ENCODE assay signal across 29 cellular contexts in the genomic region with DNA sequence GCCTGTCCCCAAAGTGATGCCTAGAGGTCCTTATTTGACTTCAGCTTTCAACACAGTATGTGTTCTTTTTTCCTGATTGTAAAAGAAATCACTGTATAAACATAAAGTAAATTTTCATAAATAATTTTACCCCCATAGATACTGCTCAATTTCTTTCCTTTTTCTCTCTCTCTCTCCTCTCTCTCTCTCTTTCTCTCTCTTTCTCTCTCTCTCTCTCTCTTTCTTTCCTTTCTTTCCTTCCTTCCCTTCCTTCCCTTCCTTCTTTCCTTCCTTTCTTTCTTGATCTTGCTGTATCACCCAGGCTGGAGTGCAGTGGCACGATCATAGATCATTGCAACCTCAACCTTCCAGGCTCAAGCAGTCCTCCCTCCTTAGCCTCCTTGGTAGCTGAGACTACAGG.
"Had no signal": no experiment of that assay in that cellular context is flagged by ENCODE, and none has a peak within 500 bp of the region (broad histone marks: within the 10 kb centered on the region; RNA-seq: fewer than 3 reads in every experiment).

No MANE protein-coding gene starts in this region.

- FAIRE-seq: urothelium cell line had no signal

- H3K4me1 Mint-ChIP-seq: stimulated activated effector memory CD8-positive, alpha-beta T cell treated with anti-CD3 and anti-CD28 coated beads, Interleukin-12 subunit alpha, Interleukin-12 subunit beta, amount 100 ng/mL, for 72 hours; stimulated activated memory B cell treated with anti-CD40 and anti-IgM and Interleukin-4, amounts not matched to agents 10 μg/mL and 1 μg/mL and 100 μg/mL, for 72 hours; stimulated activated naive B cell treated with anti-CD40 and anti-IgM and Interleukin-4, amounts not matched to agents 10 μg/mL and 1 μg/mL and 100 μg/mL, for 72 hours; stimulated activated naive CD8-positive, alpha-beta T cell treated with anti-CD3 and anti-CD28 coated beads, Interleukin-15, amount 100 ng/mL, for 72 hours had no signal

- H3K36me3 ChIP-seq: stomach, suprapubic skin, thoracic aorta, thyroid gland, tibial artery, tibial nerve, transverse colon, upper lobe of left lung, upper lobe of right lung, uterus, vagina had no signal

- H3K4me3 ChIP-seq: stomach, suprapubic skin, testis, thoracic aorta, thyroid gland, tibial artery, tibial nerve, transverse colon, upper lobe of left lung, upper lobe of right lung, uterus, vagina had no signal

- H3K4me3 Mint-ChIP-seq: stimulated activated effector memory CD8-positive, alpha-beta T cell treated with anti-CD3 and anti-CD28 coated beads, Interleukin-12 subunit alpha, Interleukin-12 subunit beta, amount 100 ng/mL, for 72 hours; stimulated activated memory B cell treated with anti-CD40 and anti-IgM and Interleukin-4, amounts not matched to agents 10 μg/mL and 1 μg/mL and 100 μg/mL, for 72 hours; stimulated activated naive B cell treated with anti-CD40 and anti-IgM and Interleukin-4, amounts not matched to agents 10 μg/mL and 1 μg/mL and 100 μg/mL, for 72 hours; stimulated activated naive CD8-positive, alpha-beta T cell treated with anti-CD3 and anti-CD28 coated beads, Interleukin-15, amount 100 ng/mL, for 72 hours; stimulated activated naive CD8-positive, alpha-beta T cell treated with anti-CD3 and anti-CD28 coated beads, Interleukin-15, Interleukin-2, amounts not matched to agents 100 ng/mL and 50 ng/mL, for 24 hours; type B pancreatic cell had no signal

- H3K36me3 Mint-ChIP-seq: stimulated activated effector memory CD8-positive, alpha-beta T cell treated with anti-CD3 and anti-CD28 coated beads, Interleukin-12 subunit alpha, Interleukin-12 subunit beta, amount 100 ng/mL, for 72 hours; stimulated activated memory B cell treated with anti-CD40 and anti-IgM and Interleukin-4, amounts not matched to agents 10 μg/mL and 1 μg/mL and 100 μg/mL, for 72 hours; stimulated activated naive B cell treated with anti-CD40 and anti-IgM and Interleukin-4, amounts not matched to agents 10 μg/mL and 1 μg/mL and 100 μg/mL, for 72 hours; type B pancreatic cell had no signal

- H3K4me1 ChIP-seq: stomach, suprapubic skin, thyroid gland, tibial artery, transverse colon, upper lobe of left lung, upper lobe of right lung, uterus had no signal

- DNase-seq: stimulated activated CD4-positive, alpha-beta T cell treated with anti-CD3 and anti-CD28 coated beads, Interleukin-2, amount 100 ng/mL, for 48 hours; stimulated activated CD4-positive, alpha-beta T cell treated with anti-CD3 and anti-CD28 coated beads, Interleukin-4, amount 100 ng/mL, for 1 hour; stimulated activated CD4-positive, alpha-beta T cell treated with anti-CD3 and anti-CD28 coated beads, Interleukin-4, amount 100 ng/mL, for 24 hours; stimulated activated CD4-positive, alpha-beta T cell treated with anti-CD3 and anti-CD28 coated beads, Interleukin-4, amount 100 ng/mL, for 4 hours; stimulated activated CD8-positive, alpha-beta memory T cell treated with anti-CD3 and anti-CD28 coated beads, Interleukin-4, amount 100 ng/mL, for 48 hours; stimulated activated naive B cell treated with anti-CD40 and anti-IgM and Interleukin-4, amounts not matched to agents 10 μg/mL and 1 μg/mL and 100 μg/mL, for 72 hours; stimulated activated naive CD4-positive, alpha-beta T cell; stimulated activated naive CD4-positive, alpha-beta T cell treated with Interleukin-2 at 50 U/mL for 16 hours; stimulated activated naive CD8-positive, alpha-beta T cell treated with anti-CD3 and anti-CD28 coated beads, Interleukin-15, amount 100 ng/mL, for 72 hours; stimulated activated naive CD8-positive, alpha-beta T cell treated with anti-CD3 and anti-CD28 coated beads, Interleukin-15, Interleukin-2, amounts not matched to agents 100 U/mL and 50 U/mL, for 24 hours; stomach; substantia nigra; testis; thyroid gland; tibial artery; transverse colon; trophoblast cell; upper lobe of left lung; upper lobe of right lung; uterus had no signal

- H3K9me3 Mint-ChIP-seq: stimulated activated effector memory CD8-positive, alpha-beta T cell treated with anti-CD3 and anti-CD28 coated beads, Interleukin-12 subunit alpha, Interleukin-12 subunit beta, amount 100 ng/mL, for 72 hours; stimulated activated naive CD8-positive, alpha-beta T cell treated with anti-CD3 and anti-CD28 coated beads, Interleukin-15, amount 100 ng/mL, for 72 hours; stimulated activated naive CD8-positive, alpha-beta T cell treated with anti-CD3 and anti-CD28 coated beads, Interleukin-15, Interleukin-2, amounts not matched to agents 100 ng/mL and 50 ng/mL, for 24 hours; type B pancreatic cell had no signal

- H3K27ac Mint-ChIP-seq: stimulated activated effector memory CD8-positive, alpha-beta T cell treated with anti-CD3 and anti-CD28 coated beads, Interleukin-12 subunit alpha, Interleukin-12 subunit beta, amount 100 ng/mL, for 72 hours; stimulated activated memory B cell treated with anti-CD40 and anti-IgM and Interleukin-4, amounts not matched to agents 10 μg/mL and 1 μg/mL and 100 μg/mL, for 72 hours; stimulated activated naive B cell treated with anti-CD40 and anti-IgM and Interleukin-4, amounts not matched to agents 10 μg/mL and 1 μg/mL and 100 μg/mL, for 72 hours; stimulated activated naive CD8-positive, alpha-beta T cell treated with anti-CD3 and anti-CD28 coated beads, Interleukin-15, Interleukin-2, amounts not matched to agents 100 ng/mL and 50 ng/mL, for 24 hours; type B pancreatic cell had no signal

- H3K27me3 ChIP-seq: suprapubic skin, testis, thyroid gland, tibial artery, tibial nerve, transverse colon, upper lobe of left lung, upper lobe of right lung, uterus, vagina had no signal

- ATAC-seq: stimulated activated effector memory CD8-positive, alpha-beta T cell treated with anti-CD3 and anti-CD28 coated beads, Interleukin-12 subunit alpha, Interleukin-12 subunit beta, amount 100 ng/mL, for 72 hours; stimulated activated memory B cell treated with anti-CD40 and anti-IgM and Interleukin-4, amounts not matched to agents 10 μg/mL and 1 μg/mL and 100 μg/mL, for 72 hours; stimulated activated naive B cell treated with anti-CD40 and anti-IgM and Interleukin-4, amounts not matched to agents 10 μg/mL and 1 μg/mL and 100 μg/mL, for 72 hours; stimulated activated naive CD8-positive, alpha-beta T cell treated with anti-CD3 and anti-CD28 coated beads, Interleukin-15, amount 100 ng/mL, for 72 hours; stimulated activated naive CD8-positive, alpha-beta T cell treated with anti-CD3 and anti-CD28 coated beads, Interleukin-15, Interleukin-2, amounts not matched to agents 100 U/mL and 50 U/mL, for 24 hours; upper lobe of right lung had no signal

- H3K9me3 ChIP-seq: stomach, suprapubic skin, testis, thoracic aorta, thyroid gland, tibial artery, tibial nerve, transverse colon, upper lobe of left lung, upper lobe of right lung, uterus, vagina had no signal

- H3K27me3 Mint-ChIP-seq: type B pancreatic cell had no signal

- H3K27ac ChIP-seq: stomach, suprapubic skin, testis, thoracic aorta, thyroid gland, tibial artery, tibial nerve, transverse colon, upper lobe of left lung, upper lobe of right lung, vagina had no signal
